Comparison of ENCODE assay signal across 1 cellular context in the genomic region with DNA sequence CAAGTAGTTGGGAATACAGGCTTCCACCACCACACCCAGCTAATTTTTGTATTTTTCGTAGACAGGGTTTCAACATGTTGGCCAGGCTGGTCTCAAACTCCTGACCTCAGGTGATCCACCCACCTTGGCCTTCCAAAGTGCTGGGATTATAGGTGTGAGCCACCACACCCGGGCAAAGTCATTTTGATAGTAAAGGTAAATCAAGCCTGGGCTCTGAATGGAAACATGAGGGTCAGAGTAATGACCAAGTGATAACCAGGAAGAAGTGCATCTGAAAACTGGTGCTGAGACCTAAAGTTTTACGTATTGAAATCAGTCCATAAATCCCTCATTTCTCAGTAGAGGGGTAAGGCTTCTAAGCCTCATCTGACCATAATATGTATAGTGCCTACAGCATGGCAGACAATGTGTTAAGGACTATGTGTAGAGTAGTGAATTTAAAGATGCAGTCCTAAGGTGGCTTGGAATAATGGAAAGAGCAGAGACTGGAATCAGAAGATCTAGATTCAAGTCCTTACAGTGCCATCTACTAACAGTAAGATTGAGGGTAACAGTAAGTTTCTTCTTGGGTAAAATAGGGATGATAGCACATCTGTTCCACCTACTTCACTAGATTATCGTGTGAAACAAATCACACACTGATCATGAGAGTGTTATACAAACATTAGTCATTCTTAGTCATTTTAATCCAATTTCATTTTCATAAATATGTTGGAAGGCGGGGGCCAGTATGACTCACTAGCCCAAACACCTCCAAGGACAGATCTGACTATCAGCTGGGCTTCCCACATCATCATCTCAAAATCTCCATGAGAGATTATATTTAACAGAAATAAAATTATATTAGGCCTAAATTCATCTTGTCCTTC.
TF ChIP-seq lines count a peak whose summit lies in the region.

No MANE protein-coding gene starts in this region.

TF ChIP-seq in GM12878, 131 proteins besides CTCF, POLR2A, EP300 and RAD21 (continued from another document):
- TF ChIP-seq, protein P1, sequence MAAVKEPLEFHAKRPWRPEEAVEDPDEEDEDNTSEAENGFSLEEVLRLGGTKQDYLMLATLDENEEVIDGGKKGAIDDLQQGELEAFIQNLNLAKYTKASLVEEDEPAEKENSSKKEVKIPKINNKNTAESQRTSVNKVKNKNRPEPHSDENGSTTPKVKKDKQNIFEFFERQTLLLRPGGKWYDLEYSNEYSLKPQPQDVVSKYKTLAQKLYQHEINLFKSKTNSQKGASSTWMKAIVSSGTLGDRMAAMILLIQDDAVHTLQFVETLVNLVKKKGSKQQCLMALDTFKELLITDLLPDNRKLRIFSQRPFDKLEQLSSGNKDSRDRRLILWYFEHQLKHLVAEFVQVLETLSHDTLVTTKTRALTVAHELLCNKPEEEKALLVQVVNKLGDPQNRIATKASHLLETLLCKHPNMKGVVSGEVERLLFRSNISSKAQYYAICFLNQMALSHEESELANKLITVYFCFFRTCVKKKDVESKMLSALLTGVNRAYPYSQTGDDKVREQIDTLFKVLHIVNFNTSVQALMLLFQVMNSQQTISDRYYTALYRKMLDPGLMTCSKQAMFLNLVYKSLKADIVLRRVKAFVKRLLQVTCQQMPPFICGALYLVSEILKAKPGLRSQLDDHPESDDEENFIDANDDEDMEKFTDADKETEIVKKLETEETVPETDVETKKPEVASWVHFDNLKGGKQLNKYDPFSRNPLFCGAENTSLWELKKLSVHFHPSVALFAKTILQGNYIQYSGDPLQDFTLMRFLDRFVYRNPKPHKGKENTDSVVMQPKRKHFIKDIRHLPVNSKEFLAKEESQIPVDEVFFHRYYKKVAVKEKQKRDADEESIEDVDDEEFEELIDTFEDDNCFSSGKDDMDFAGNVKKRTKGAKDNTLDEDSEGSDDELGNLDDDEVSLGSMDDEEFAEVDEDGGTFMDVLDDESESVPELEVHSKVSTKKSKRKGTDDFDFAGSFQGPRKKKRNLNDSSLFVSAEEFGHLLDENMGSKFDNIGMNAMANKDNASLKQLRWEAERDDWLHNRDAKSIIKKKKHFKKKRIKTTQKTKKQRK (IDR thresholded peaks at IDR 0.05; ENCODE audit: low read depth, low read length), result no peak
- TF ChIP-seq ATF7 (IDR thresholded peaks at IDR 0.05; ENCODE audit: low read depth) (peak; percentile 65), JUNB (IDR thresholded peaks at IDR 0.05) (peak; percentile 99), POLR2AphosphoS5 (IDR thresholded peaks at IDR 0.05; ENCODE audit: low read length) (no peak), NFXL1 (IDR thresholded peaks at IDR 0.05; ENCODE audit: borderline replicate concordance) (no peak), RCOR1 (conservative IDR thresholded peaks at IDR 0.05; ENCODE audit: low read depth, low read length) (no peak), NBN (IDR thresholded peaks at IDR 0.05) (no peak), RUNX3 (IDR thresholded peaks at IDR 0.05; ENCODE audit: low read length) (peak; percentile 61), POU2F2 (IDR thresholded peaks at IDR 0.05; ENCODE audit: borderline replicate concordance, low read depth, low read length) (no peak), GATAD2B (conservative IDR thresholded peaks at IDR 0.05; ENCODE audit: low read depth) (no peak), PML (IDR thresholded peaks at IDR 0.05; ENCODE audit: low read length) (0 out of 2 replicates have a peak, but pooled peaks have one; percentile 58), ZNF207 (IDR thresholded peaks at IDR 0.05; ENCODE audit: borderline replicate concordance) (no peak), JUND (IDR thresholded peaks at IDR 0.05; ENCODE audit: low read depth, low read length) (peak; percentile 74; the same call in 1 of the 2 replicates), TCF12 (IDR thresholded peaks at IDR 0.05; ENCODE audit: low read depth, low read length) (0 out of 2 replicates have a peak, but pooled peaks have one; percentile 27), KDM1A (IDR thresholded peaks at IDR 0.05; ENCODE audit: borderline replicate concordance) (no peak), CBX5 (IDR thresholded peaks at IDR 0.05; ENCODE audit: low read depth) (no peak), NR2C2 (IDR thresholded peaks at IDR 0.05; ENCODE audit: borderline replicate concordance, control insufficient read depth, insufficient read length, low read depth) (no peak), SPI1 (IDR thresholded peaks at IDR 0.05; ENCODE audit: borderline replicate concordance, insufficient read depth, low read depth, low read length) (no peak), EGR1 (IDR thresholded peaks at IDR 0.05; ENCODE audit: borderline replicate concordance in 1 of 2, low read depth in 2 of 2, low read length in 2 of 2) (no peak), NRF1 (conservative IDR thresholded peaks at IDR 0.05; ENCODE audit: low read depth, low read length) (no peak), BRCA1 (IDR thresholded peaks at IDR 0.05; ENCODE audit: low read depth, low read length) (no peak), STAT1 (conservative IDR thresholded peaks at IDR 0.05) (no peak), KLF5 (IDR thresholded peaks at IDR 0.05; ENCODE audit: partially characterized antibody) (no peak), ESRRA (IDR thresholded peaks at IDR 0.05; ENCODE audit: low read length) (no peak), IRF4 (IDR thresholded peaks at IDR 0.05; ENCODE audit: low read depth, low read length) (peak; percentile 89), CBFB (IDR thresholded peaks at IDR 0.05; ENCODE audit: low read depth) (0 out of 2 replicates have a peak, but pooled peaks have one; percentile 38), SIN3A (IDR thresholded peaks at IDR 0.05; ENCODE audit: low read depth, low read length) (no peak), DPF2 (IDR thresholded peaks at IDR 0.05) (peak; percentile 92)
- TF ChIP-seq, protein P2, sequence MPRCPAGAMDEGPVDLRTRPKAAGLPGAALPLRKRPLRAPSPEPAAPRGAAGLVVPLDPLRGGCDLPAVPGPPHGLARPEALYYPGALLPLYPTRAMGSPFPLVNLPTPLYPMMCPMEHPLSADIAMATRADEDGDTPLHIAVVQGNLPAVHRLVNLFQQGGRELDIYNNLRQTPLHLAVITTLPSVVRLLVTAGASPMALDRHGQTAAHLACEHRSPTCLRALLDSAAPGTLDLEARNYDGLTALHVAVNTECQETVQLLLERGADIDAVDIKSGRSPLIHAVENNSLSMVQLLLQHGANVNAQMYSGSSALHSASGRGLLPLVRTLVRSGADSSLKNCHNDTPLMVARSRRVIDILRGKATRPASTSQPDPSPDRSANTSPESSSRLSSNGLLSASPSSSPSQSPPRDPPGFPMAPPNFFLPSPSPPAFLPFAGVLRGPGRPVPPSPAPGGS (IDR thresholded peaks at IDR 0.05; ENCODE audit: borderline replicate concordance, insufficient read depth, low read depth, low read length, poor library complexity, severe bottlenecking), result no peak
- TF ChIP-seq, protein P3, sequence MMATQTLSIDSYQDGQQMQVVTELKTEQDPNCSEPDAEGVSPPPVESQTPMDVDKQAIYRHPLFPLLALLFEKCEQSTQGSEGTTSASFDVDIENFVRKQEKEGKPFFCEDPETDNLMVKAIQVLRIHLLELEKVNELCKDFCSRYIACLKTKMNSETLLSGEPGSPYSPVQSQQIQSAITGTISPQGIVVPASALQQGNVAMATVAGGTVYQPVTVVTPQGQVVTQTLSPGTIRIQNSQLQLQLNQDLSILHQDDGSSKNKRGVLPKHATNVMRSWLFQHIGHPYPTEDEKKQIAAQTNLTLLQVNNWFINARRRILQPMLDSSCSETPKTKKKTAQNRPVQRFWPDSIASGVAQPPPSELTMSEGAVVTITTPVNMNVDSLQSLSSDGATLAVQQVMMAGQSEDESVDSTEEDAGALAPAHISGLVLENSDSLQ (IDR thresholded peaks at IDR 0.05), result no peak
- TF ChIP-seq, protein P4, sequence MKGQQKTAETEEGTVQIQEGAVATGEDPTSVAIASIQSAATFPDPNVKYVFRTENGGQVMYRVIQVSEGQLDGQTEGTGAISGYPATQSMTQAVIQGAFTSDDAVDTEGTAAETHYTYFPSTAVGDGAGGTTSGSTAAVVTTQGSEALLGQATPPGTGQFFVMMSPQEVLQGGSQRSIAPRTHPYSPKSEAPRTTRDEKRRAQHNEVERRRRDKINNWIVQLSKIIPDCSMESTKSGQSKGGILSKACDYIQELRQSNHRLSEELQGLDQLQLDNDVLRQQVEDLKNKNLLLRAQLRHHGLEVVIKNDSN (IDR thresholded peaks at IDR 0.05; ENCODE audit: borderline replicate concordance, extremely low read length, insufficient read depth, low read depth, low read length), result no peak
- TF ChIP-seq, protein P5, sequence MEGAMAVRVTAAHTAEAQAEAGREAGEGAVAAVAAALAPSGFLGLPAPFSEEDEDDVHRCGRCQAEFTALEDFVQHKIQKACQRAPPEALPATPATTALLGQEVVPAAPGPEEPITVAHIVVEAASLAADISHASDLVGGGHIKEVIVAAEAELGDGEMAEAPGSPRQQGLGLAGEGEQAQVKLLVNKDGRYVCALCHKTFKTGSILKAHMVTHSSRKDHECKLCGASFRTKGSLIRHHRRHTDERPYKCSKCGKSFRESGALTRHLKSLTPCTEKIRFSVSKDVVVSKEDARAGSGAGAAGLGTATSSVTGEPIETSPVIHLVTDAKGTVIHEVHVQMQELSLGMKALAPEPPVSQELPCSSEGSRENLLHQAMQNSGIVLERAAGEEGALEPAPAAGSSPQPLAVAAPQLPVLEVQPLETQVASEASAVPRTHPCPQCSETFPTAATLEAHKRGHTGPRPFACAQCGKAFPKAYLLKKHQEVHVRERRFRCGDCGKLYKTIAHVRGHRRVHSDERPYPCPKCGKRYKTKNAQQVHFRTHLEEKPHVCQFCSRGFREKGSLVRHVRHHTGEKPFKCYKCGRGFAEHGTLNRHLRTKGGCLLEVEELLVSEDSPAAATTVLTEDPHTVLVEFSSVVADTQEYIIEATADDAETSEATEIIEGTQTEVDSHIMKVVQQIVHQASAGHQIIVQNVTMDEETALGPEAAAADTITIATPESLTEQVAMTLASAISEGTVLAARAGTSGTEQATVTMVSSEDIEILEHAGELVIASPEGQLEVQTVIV (IDR thresholded peaks at IDR 0.05; ENCODE audit: borderline replicate concordance, partially characterized antibody), result no peak
- TF ChIP-seq, protein P6, sequence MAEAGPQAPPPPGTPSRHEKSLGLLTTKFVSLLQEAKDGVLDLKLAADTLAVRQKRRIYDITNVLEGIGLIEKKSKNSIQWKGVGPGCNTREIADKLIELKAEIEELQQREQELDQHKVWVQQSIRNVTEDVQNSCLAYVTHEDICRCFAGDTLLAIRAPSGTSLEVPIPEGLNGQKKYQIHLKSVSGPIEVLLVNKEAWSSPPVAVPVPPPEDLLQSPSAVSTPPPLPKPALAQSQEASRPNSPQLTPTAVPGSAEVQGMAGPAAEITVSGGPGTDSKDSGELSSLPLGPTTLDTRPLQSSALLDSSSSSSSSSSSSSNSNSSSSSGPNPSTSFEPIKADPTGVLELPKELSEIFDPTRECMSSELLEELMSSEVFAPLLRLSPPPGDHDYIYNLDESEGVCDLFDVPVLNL (IDR thresholded peaks at IDR 0.05; ENCODE audit: low read depth, low read length), result no peak
- TF ChIP-seq, protein P7, sequence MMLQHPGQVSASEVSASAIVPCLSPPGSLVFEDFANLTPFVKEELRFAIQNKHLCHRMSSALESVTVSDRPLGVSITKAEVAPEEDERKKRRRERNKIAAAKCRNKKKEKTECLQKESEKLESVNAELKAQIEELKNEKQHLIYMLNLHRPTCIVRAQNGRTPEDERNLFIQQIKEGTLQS (IDR thresholded peaks at IDR 0.05; ENCODE audit: borderline replicate concordance, extremely low read depth, low read depth, low read length), result no peak
